Comparison of ENCODE assay signal across 14 cellular contexts in genomic region chr10:124560377-124560776, GRCh38.
DNase-seq lines count a peak whose midpoint lies in the region; ATAC-seq, FAIRE-seq and TF ChIP-seq lines count a peak whose summit lies in the region.
"Had no signal": no experiment of that assay in that cellular context is flagged by ENCODE, and none has a peak within 500 bp of the region (broad histone marks: within the 10 kb centered on the region; RNA-seq: fewer than 3 reads in every experiment).

No MANE protein-coding gene starts in this region.

- peaks cover 5% of the 10 kb centered on the region for H3K9me3 Mint-ChIP-seq in stimulated activated memory B cell treated with anti-CD40 and anti-IgM and Interleukin-4, amounts not matched to agents 10 μg/mL and 1 μg/mL and 100 μg/mL, for 72 hours
- peaks cover 2% of the 10 kb centered on the region for H3K9me3 Mint-ChIP-seq in neural progenitor cell

- no peak for ATAC-seq in stimulated activated memory B cell treated with anti-CD40 and anti-IgM and Interleukin-4, amounts not matched to agents 10 μg/mL and 1 μg/mL and 100 μg/mL, for 72 hours
- ATAC-seq: natural killer cell treated with Interleukin-12 subunit alpha and Interleukin-12 subunit beta and Interleukin-15 and Interleukin-18, amount 100 ng/mL, for 72 hours had no signal

- no peaks in the 10 kb centered on the region for H3K27me3 ChIP-seq in cardiac muscle cell
- H3K27me3 ChIP-seq in neural progenitor cell, result no peaks in the 10 kb centered on the region

- no peak overlapping the region for H3K9ac ChIP-seq in neural progenitor cell

- H3K27ac ChIP-seq in angular gyrus (ENCODE audit: low read depth, low read length) (peak overlapping the region; percentile 93), cardiac muscle cell (peak overlapping the region; percentile 66), neural progenitor cell (no peak overlapping the region)

- H3K36me3 Mint-ChIP-seq in stimulated activated memory B cell treated with anti-CD40 and anti-IgM and Interleukin-4, amounts not matched to agents 10 μg/mL and 1 μg/mL and 100 μg/mL, for 72 hours, result peaks cover 22% of the 10 kb centered on the region
- no peaks in the 10 kb centered on the region for H3K36me3 Mint-ChIP-seq in neural progenitor cell
- H3K36me3 Mint-ChIP-seq: natural killer cell treated with Interleukin-12 subunit alpha and Interleukin-12 subunit beta and Interleukin-15 and Interleukin-18, amount 100 ng/mL, for 72 hours had no signal

- no peaks in the 10 kb centered on the region for H4K20me1 ChIP-seq in neural progenitor cell (ENCODE audit: low read depth)

- H3K79me2 ChIP-seq in neural progenitor cell (ENCODE audit: low read depth), result no peaks in the 10 kb centered on the region

- no peaks in the 10 kb centered on the region for H3K9me3 ChIP-seq in cardiac muscle cell (ENCODE audit: low read depth)
- no peaks in the 10 kb centered on the region for H3K9me3 ChIP-seq in neural progenitor cell (ENCODE audit: low read depth)
- H3K9me3 ChIP-seq: Caco-2 had no signal

- no peak overlapping the region for H3K4me3 Mint-ChIP-seq in stimulated activated memory B cell treated with anti-CD40 and anti-IgM and Interleukin-4, amounts not matched to agents 10 μg/mL and 1 μg/mL and 100 μg/mL, for 72 hours
- no peak overlapping the region for H3K4me3 Mint-ChIP-seq in neural progenitor cell
- H3K4me3 Mint-ChIP-seq: natural killer cell treated with Interleukin-12 subunit alpha and Interleukin-12 subunit beta and Interleukin-15 and Interleukin-18, amount 100 ng/mL, for 72 hours; stimulated activated naive CD8-positive, alpha-beta T cell treated with anti-CD3 and anti-CD28 coated beads, Interleukin-15, Interleukin-2, amounts not matched to agents 100 ng/mL and 50 ng/mL, for 24 hours had no signal

- no peak overlapping the region for H2AFZ ChIP-seq in neural progenitor cell (replicated peaks)

- H3K27ac Mint-ChIP-seq in stimulated activated memory B cell treated with anti-CD40 and anti-IgM and Interleukin-4, amounts not matched to agents 10 μg/mL and 1 μg/mL and 100 μg/mL, for 72 hours, result no peak overlapping the region
- H3K27ac Mint-ChIP-seq in neural progenitor cell, result no peak overlapping the region
- H3K27ac Mint-ChIP-seq: natural killer cell treated with Interleukin-12 subunit alpha and Interleukin-12 subunit beta and Interleukin-15 and Interleukin-18, amount 100 ng/mL, for 72 hours; stimulated activated naive CD8-positive, alpha-beta T cell treated with anti-CD3 and anti-CD28 coated beads, Interleukin-15, Interleukin-2, amounts not matched to agents 100 ng/mL and 50 ng/mL, for 24 hours had no signal

- H3F3A ChIP-seq in neural progenitor cell (ENCODE audit: low read depth), result peaks cover under 1% of the 10 kb centered on the region

- no peak for FAIRE-seq in urothelium cell line (lab: Jason Lieb, UNC)
- FAIRE-seq: bronchial epithelial cell, TTC549 had no signal

- no peaks in the 10 kb centered on the region for H3K27me3 Mint-ChIP-seq in stimulated activated memory B cell treated with anti-CD40 and anti-IgM and Interleukin-4, amounts not matched to agents 10 μg/mL and 1 μg/mL and 100 μg/mL, for 72 hours
- H3K27me3 Mint-ChIP-seq in neural progenitor cell (ENCODE audit: insufficient read depth, low read depth), result peaks cover 10% of the 10 kb centered on the region
- H3K27me3 Mint-ChIP-seq: natural killer cell treated with Interleukin-12 subunit alpha and Interleukin-12 subunit beta and Interleukin-15 and Interleukin-18, amount 100 ng/mL, for 72 hours; stimulated activated naive CD8-positive, alpha-beta T cell treated with anti-CD3 and anti-CD28 coated beads, Interleukin-15, Interleukin-2, amounts not matched to agents 100 ng/mL and 50 ng/mL, for 24 hours had no signal

- intact Hi-C loops in posterior vena cava (cut with DNase I), result no loop called here

- peaks cover 9% of the 10 kb centered on the region for H3K4me1 Mint-ChIP-seq in stimulated activated memory B cell treated with anti-CD40 and anti-IgM and Interleukin-4, amounts not matched to agents 10 μg/mL and 1 μg/mL and 100 μg/mL, for 72 hours
- peaks cover 25% of the 10 kb centered on the region for H3K4me1 Mint-ChIP-seq in neural progenitor cell

- peak; percentile 84 for DNase-seq in AG20443 (ENCODE audit: low spot score)
- DNase-seq in cardiac muscle cell (ENCODE audit: low read depth in 1 of 2, low spot score in 1 of 2), result peak; percentile 68 to 73
- peak; percentile 90 for DNase-seq in posterior vena cava (ENCODE audit: low spot score)
- DNase-seq in urothelium cell line (ENCODE audit: low spot score), result no peak
- no peak for DNase-seq in neural progenitor cell (ENCODE audit: low spot score)
- no peak for DNase-seq in stimulated activated CD4-positive, alpha-beta T cell treated with anti-CD3 and anti-CD28 coated beads, Interleukin-4, amount 100 ng/mL, for 24 hours
- DNase-seq: Caco-2, NCI-H2227 treated with DMSO at 0.1 percent for 48 hours had no signal

- H3K4me3 ChIP-seq in cardiac muscle cell (no peak overlapping the region), neural progenitor cell (no peak overlapping the region)

- H3K36me3 ChIP-seq in cardiac muscle cell (no peaks in the 10 kb centered on the region), neural progenitor cell (no peaks in the 10 kb centered on the region)

- TF ChIP-seq CTCF in cardiac muscle cell (IDR thresholded peaks at IDR 0.05; ENCODE audit: low read depth, low read length) (no peak), neural progenitor cell (IDR thresholded peaks at IDR 0.05) (no peak)

- H3K4me1 ChIP-seq in cardiac muscle cell (ENCODE audit: low read depth) (peaks cover 29% of the 10 kb centered on the region), neural progenitor cell (peaks cover 9% of the 10 kb centered on the region)
- H3K4me1 ChIP-seq: Caco-2 had no signal

- no peak overlapping the region for H3K4me2 ChIP-seq in neural progenitor cell

Comparison
In these comparisons a context has a peak if more than half of its experiments do, and no peak if none do; other contexts are left out.
1. DNase-seq: peak in AG20443 (single experiment), cardiac muscle cell (2 of 2) and posterior vena cava (single experiment); none in urothelium cell line (single experiment), neural progenitor cell (single experiment) and stimulated activated CD4-positive, alpha-beta T cell treated with anti-CD3 and anti-CD28 coated beads, Interleukin-4, amount 100 ng/mL, for 24 hours (single experiment).